ENCODE assay signal across 22 cellular contexts in genomic region chr2:11286323-11286722, GRCh38.
"Had no signal": no experiment of that assay in that cellular context is flagged by ENCODE, and none has a peak within 500 bp of the region (broad histone marks: within the 10 kb centered on the region; RNA-seq: fewer than 3 reads in every experiment).

No MANE protein-coding gene starts in this region.

- H2AFZ ChIP-seq: parathyroid adenoma had no signal

- H3K27ac Mint-ChIP-seq: activated CD8-positive, alpha-beta memory T cell treated with anti-CD3 and anti-CD28 coated beads, Interleukin-2, amount 10 ng/mL, durations not matched to agents 7 days and 5 days; activated T-cell treated with anti-CD3 and anti-CD28 coated beads, Interleukin-2, amount 50 U/mL, for 24 hours; T-cell had no signal

- H3K4me1 Mint-ChIP-seq: activated CD8-positive, alpha-beta memory T cell treated with anti-CD3 and anti-CD28 coated beads, Interleukin-2, amount 10 ng/mL, durations not matched to agents 7 days and 5 days had no signal

- H3K79me2 ChIP-seq: parathyroid adenoma had no signal

- DNase-seq: activated CD4-positive, alpha-beta T cell treated with anti-CD3 and anti-CD28 coated beads for 1 hour; activated CD4-positive, alpha-beta T cell treated with anti-CD3 and anti-CD28 coated beads, Interleukin-2, amount 50 U/mL, for 48 hours; activated CD8-positive, alpha-beta memory T cell treated with anti-CD3 and anti-CD28 coated beads, Interleukin-2, amount 10 ng/mL, durations not matched to agents 7 days and 5 days; activated effector memory CD4-positive, alpha-beta T cell treated with Interleukin-2 at 50 U/mL for 16 hours; activated naive CD4-positive, alpha-beta T cell treated with anti-CD3 and anti-CD28 coated beads, Interleukin-2, amount 50 U/mL, for 16 hours; activated T-cell treated with anti-CD3 and anti-CD28 coated beads, Interleukin-2, amount 50 U/mL, for 24 hours; head of caudate nucleus; left colon; naive thymus-derived CD8-positive, alpha-beta T cell; retina; stimulated activated CD4-positive, alpha-beta T cell treated with anti-CD3 and anti-CD28 coated beads, Interleukin-15, amount 100 ng/mL, for 24 hours; stimulated activated CD4-positive, alpha-beta T cell treated with anti-CD3 and anti-CD28 coated beads, Interleukin-4, amount 100 ng/mL, for 24 hours; stimulated activated naive CD4-positive, alpha-beta T cell treated with Interleukin-2 at 50 U/mL for 16 hours; substantia nigra; T-cell; T1000; uterus had no signal

- H3K27me3 Mint-ChIP-seq: activated CD8-positive, alpha-beta memory T cell treated with anti-CD3 and anti-CD28 coated beads, Interleukin-2, amount 10 ng/mL, durations not matched to agents 7 days and 5 days; activated T-cell treated with anti-CD3 and anti-CD28 coated beads, Interleukin-2, amount 50 U/mL, for 24 hours; naive thymus-derived CD8-positive, alpha-beta T cell; T-cell had no signal

- H3K36me3 ChIP-seq: uterus had no signal

- H3K27me3 ChIP-seq: tibial nerve, uterus had no signal

- H3K4me3 Mint-ChIP-seq: activated CD8-positive, alpha-beta memory T cell treated with anti-CD3 and anti-CD28 coated beads, Interleukin-2, amount 10 ng/mL, durations not matched to agents 7 days and 5 days; activated T-cell treated with anti-CD3 and anti-CD28 coated beads, Interleukin-2, amount 50 U/mL, for 24 hours; T-cell had no signal

- H3K9ac ChIP-seq: parathyroid adenoma had no signal

- H3K9me3 ChIP-seq: uterus had no signal

- H3K27ac ChIP-seq: parathyroid adenoma, tibial nerve, uterus had no signal

- FAIRE-seq: astrocyte, colon had no signal

- H3K4me3 ChIP-seq: lung, tibial nerve, uterus had no signal

- H3K4me1 ChIP-seq: parathyroid adenoma, uterus had no signal
